ENCODE assay signal across 12 cellular contexts in the genomic region with DNA sequence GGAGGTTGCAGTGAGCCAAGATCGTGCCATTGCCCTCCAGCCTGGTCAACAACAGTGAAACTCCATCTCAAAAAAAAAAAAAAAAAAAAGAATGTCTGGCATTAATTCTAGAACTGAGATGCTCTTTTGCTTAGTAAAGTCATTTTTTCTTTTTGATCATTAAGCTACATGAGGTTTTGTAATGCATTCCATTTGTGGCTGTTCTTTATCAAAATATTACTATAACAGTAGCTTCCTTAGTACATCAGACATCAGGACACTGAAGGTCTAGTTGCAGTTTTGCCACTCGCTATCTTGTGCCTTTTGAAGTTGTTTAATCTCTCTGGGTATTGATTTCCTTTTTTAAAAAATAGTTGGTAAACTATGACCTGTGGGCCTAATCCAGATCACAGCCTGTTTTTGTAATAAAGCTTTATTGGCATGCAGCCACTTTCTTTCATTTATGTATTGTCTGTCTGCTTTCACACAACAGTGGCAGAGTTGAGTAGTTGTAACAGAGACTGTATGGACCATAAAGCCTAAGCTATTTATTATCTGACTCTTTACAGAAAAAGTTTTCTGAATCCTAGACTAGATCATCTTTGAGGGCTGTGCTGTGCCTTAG.
DNase-seq lines count a peak whose midpoint lies in the region; ATAC-seq and TF ChIP-seq lines count a peak whose summit lies in the region.
"Had no signal": no experiment of that assay in that cellular context is flagged by ENCODE, and none has a peak within 500 bp of the region (broad histone marks: within the 10 kb centered on the region; RNA-seq: fewer than 3 reads in every experiment).

No MANE protein-coding gene starts in this region.

- WGBS in heart right ventricle, 2 donors: 74 to 78% methylated on average over 2 of the region's 2 CpGs

- intact Hi-C loops in heart right ventricle (cut with DNase I) (no loop called here), cardiac septum (cut with DNase I) (loop anchor here (5.0 kb wide), 1 partner anchor 35 kb away; no protein-coding TSS in a partner anchor)

- no peak overlapping the region for H3K4me3 ChIP-seq in heart right ventricle
- H3K4me3 ChIP-seq: tibial artery had no signal

- TF ChIP-seq CTCF in heart right ventricle (IDR thresholded peaks at IDR 0.05): no peak

- H3K27ac ChIP-seq in heart right ventricle: peak overlapping the region in 5 of 10 donors; percentile 11 to 52 (median 42)
- H3K27ac ChIP-seq in substantia nigra (ENCODE audit: low read depth, low read length, poor library complexity, severe bottlenecking): no peak overlapping the region
- H3K27ac ChIP-seq: tibial artery had no signal

- DNase-seq in heart right ventricle (no peak), cardiac septum (ENCODE audit: low spot score) (no peak), amniotic epithelial cell (ENCODE audit: low read depth) (peak; percentile 49), left kidney (ENCODE audit: low read depth, low spot score) (peak; percentile 64), NCI-H226 (no peak), substantia nigra (lab: John Stamatoyannopoulos, UW) (no peak)
- DNase-seq: activated effector memory CD4-positive, alpha-beta T cell treated with Interleukin-2 at 50 U/mL for 16 hours; NCI-H2029 treated with DMSO at 0.1 percent for 48 hours; occipital lobe; tibial artery had no signal

- H3K4me1 ChIP-seq in heart right ventricle: peaks cover 2 to 23% (median 16%) of the 10 kb centered on the region in 9 donors

- H3K9me3 ChIP-seq in heart right ventricle: no peaks in the 10 kb centered on the region
- H3K9me3 ChIP-seq: tibial artery had no signal

- no peaks in the 10 kb centered on the region for H3K27me3 ChIP-seq in heart right ventricle
- H3K27me3 ChIP-seq: tibial artery had no signal

- H3K36me3 ChIP-seq in heart right ventricle: no peaks in the 10 kb centered on the region
- H3K36me3 ChIP-seq: tibial artery had no signal

- ATAC-seq in heart right ventricle (peak in 5 of 8 donors; percentile 21 to 49 (median 43)), HG02884 (IDR thresholded peaks at IDR 0.05; ENCODE audit: unreplicated experiment) (no peak), GM18868 (IDR thresholded peaks at IDR 0.05; ENCODE audit: unreplicated experiment) (no peak)

Comparison
In these comparisons a context has a peak if more than half of its experiments do, and no peak if none do; other contexts are left out.
1. ATAC-seq: peak in heart right ventricle (5 of 8); none in HG02884 (single experiment) and GM18868 (single experiment).
2. DNase-seq: peak in amniotic epithelial cell (single experiment) and left kidney (single experiment); none in heart right ventricle (0 of 2), cardiac septum (single experiment), NCI-H226 (single experiment) and substantia nigra (0 of 49).